In the genomic region with DNA sequence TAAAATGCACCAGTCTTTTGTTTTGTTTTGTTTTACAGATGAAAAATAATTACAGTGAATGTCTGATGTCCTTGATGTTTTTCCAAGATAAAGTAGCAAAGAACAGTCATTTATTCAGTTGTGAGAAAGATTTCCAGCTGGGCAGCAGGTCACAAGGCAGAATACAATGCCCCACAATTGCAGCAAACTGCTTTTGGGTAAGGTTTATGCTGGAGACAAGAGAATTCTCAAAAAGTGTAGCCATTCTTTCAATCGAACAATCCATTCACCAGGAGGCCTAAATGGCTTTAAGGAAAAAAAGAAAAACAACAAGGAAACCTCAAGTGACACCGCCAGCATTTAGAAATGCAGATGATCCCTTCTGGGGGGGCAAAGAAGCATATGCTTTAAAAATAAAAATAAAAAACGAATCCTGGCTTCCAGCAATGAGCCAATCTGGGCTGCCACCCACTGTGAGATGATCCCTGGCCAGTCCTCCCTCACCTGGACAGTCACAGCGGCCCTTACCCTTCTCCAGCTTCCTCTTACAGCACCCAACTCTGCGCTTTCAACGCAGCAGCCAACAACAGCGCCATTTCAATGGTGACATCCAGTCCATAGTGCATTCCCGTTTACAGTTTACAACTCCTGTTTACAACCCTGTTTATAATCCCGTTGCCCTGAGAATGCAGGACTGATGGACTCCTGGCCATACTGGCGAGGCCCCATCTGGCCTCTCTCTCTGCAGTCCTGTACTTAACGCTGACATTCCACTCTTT, we compare ENCODE assay signal across 24 cellular contexts. TPM values are rescaled to one million over a fixed set of nuclear protein-coding genes. Genes with fewer than 3 reads are reported as not detected.
DNase-seq lines count a peak whose midpoint lies in the region; ATAC-seq, FAIRE-seq and TF ChIP-seq lines count a peak whose summit lies in the region.
"Had no signal": no experiment of that assay in that cellular context is flagged by ENCODE, and none has a peak within 500 bp of the region (broad histone marks: within the 10 kb centered on the region; RNA-seq: fewer than 3 reads in every experiment).

No MANE protein-coding gene starts in this region.

- H3K27ac ChIP-seq in HUES6 (ENCODE audit: low read depth, low read length): 0 out of 2 replicates have a peak overlapping the region, but pooled peaks have one; percentile 26
- H3K27ac ChIP-seq: gastroesophageal sphincter, left ventricle myocardium inferior, prostate gland, sigmoid colon, thyroid gland had no signal

- no peak overlapping the region for H3K4me3 ChIP-seq in HUES6 (ENCODE audit: low read depth, low read length)
- H3K4me3 ChIP-seq: gastroesophageal sphincter, left ventricle myocardium inferior, prostate gland, sigmoid colon, thyroid gland had no signal

- H3K27ac Mint-ChIP-seq in type B pancreatic cell: peak overlapping the region; percentile 1
- H3K27ac Mint-ChIP-seq: activated CD8-positive, alpha-beta T cell treated with anti-CD3 and anti-CD28 coated beads for 36 hours; CD4-positive, alpha-beta T cell; stimulated activated naive CD8-positive, alpha-beta T cell treated with anti-CD3 and anti-CD28 coated beads, Interleukin-15, amount 100 ng/mL, for 72 hours; T-helper 2 cell treated with Interferon-gamma antibody and Interleukin-4, amounts not matched to agents 5 μg/mL and 100 μg/mL, for 36 hours had no signal

- peak; percentile 37; the same call in 2 of the 3 replicates for ATAC-seq in SK-N-SH treated with all-trans-retinoic acid at 6 μM for 48 hours
- ATAC-seq: activated CD8-positive, alpha-beta T cell treated with anti-CD3 and anti-CD28 coated beads for 36 hours; stimulated activated naive CD8-positive, alpha-beta T cell treated with anti-CD3 and anti-CD28 coated beads, Interleukin-15, amount 100 ng/mL, for 72 hours had no signal

- no peaks in the 10 kb centered on the region for H3K27me3 ChIP-seq in HUES6 (ENCODE audit: control insufficient read depth, insufficient read depth, low read length)
- H3K27me3 ChIP-seq: gastroesophageal sphincter, sigmoid colon, thyroid gland had no signal

- peaks cover 42% of the 10 kb centered on the region for H3K4me1 Mint-ChIP-seq in type B pancreatic cell (ENCODE audit: unreplicated experiment)
- H3K4me1 Mint-ChIP-seq: stimulated activated naive CD8-positive, alpha-beta T cell treated with anti-CD3 and anti-CD28 coated beads, Interleukin-15, amount 100 ng/mL, for 72 hours had no signal

- peaks cover 19% of the 10 kb centered on the region for H3K27me3 Mint-ChIP-seq in type B pancreatic cell
- H3K27me3 Mint-ChIP-seq: activated CD8-positive, alpha-beta T cell treated with anti-CD3 and anti-CD28 coated beads for 36 hours; stimulated activated naive CD8-positive, alpha-beta T cell treated with anti-CD3 and anti-CD28 coated beads, Interleukin-15, amount 100 ng/mL, for 72 hours had no signal

- H3K4me1 ChIP-seq in HUES6 (ENCODE audit: control insufficient read depth, insufficient read depth, low read length): peaks cover 40% of the 10 kb centered on the region
- H3K4me1 ChIP-seq: left ventricle myocardium inferior, prostate gland, thyroid gland had no signal

- no peaks in the 10 kb centered on the region for H3K36me3 ChIP-seq in HUES6 (ENCODE audit: control insufficient read depth, insufficient read depth, low read length)
- H3K36me3 ChIP-seq: gastroesophageal sphincter, left ventricle myocardium inferior, prostate gland, sigmoid colon, thyroid gland had no signal

- H3K9me3 ChIP-seq in HUES6 (ENCODE audit: control insufficient read depth, insufficient read depth, low read depth, low read length): no peaks in the 10 kb centered on the region
- H3K9me3 ChIP-seq: gastroesophageal sphincter, left ventricle myocardium inferior, prostate gland, sigmoid colon, thyroid gland had no signal

- FAIRE-seq in urothelium cell line (lab: Jason Lieb, UNC): no peak
- FAIRE-seq: GM19239 had no signal

- H3K9me3 Mint-ChIP-seq in type B pancreatic cell: no peaks in the 10 kb centered on the region
- H3K9me3 Mint-ChIP-seq: activated CD8-positive, alpha-beta T cell treated with anti-CD3 and anti-CD28 coated beads for 36 hours; CD4-positive, alpha-beta T cell; neural crest cell; stimulated activated naive CD8-positive, alpha-beta T cell treated with anti-CD3 and anti-CD28 coated beads, Interleukin-15, amount 100 ng/mL, for 72 hours; T-helper 2 cell treated with Interferon-gamma antibody and Interleukin-4, amounts not matched to agents 5 μg/mL and 100 μg/mL, for 36 hours had no signal

- no peak overlapping the region for H3K4me3 Mint-ChIP-seq in type B pancreatic cell
- H3K4me3 Mint-ChIP-seq: activated CD8-positive, alpha-beta T cell treated with anti-CD3 and anti-CD28 coated beads for 36 hours; CD4-positive, alpha-beta T cell; neural crest cell; stimulated activated naive CD8-positive, alpha-beta T cell treated with anti-CD3 and anti-CD28 coated beads, Interleukin-15, amount 100 ng/mL, for 72 hours; T-helper 2 cell treated with Interferon-gamma antibody and Interleukin-4, amounts not matched to agents 5 μg/mL and 100 μg/mL, for 36 hours had no signal

- no peak overlapping the region for H3K9ac ChIP-seq in HUES6 (ENCODE audit: low read length)

- no peak for TF ChIP-seq CTCF in type B pancreatic cell (conservative IDR thresholded peaks at IDR 0.05)

- peak; percentile 30 for DNase-seq in medulla oblongata (ENCODE audit: extremely low spot score)
- DNase-seq in type B pancreatic cell (ENCODE audit: extremely low spot score, unreplicated experiment): no peak
- no peak for DNase-seq in occipital lobe (lab: John Stamatoyannopoulos, UW)
- DNase-seq in urothelium cell line (ENCODE audit: low spot score): no peak
- DNase-seq in NCI-H1092 (lab: John Stamatoyannopoulos, UW): no peak
- DNase-seq: activated CD8-positive, alpha-beta T cell treated with anti-CD3 and anti-CD28 coated beads for 36 hours; activated T-cell treated with anti-CD3 and anti-CD28 coated beads, Interleukin-2, amount 50 U/mL, for 1 hour; CD4-positive, alpha-beta T cell; cortex of kidney; hypothalamus; KBM-7; left ventricle myocardium inferior; NCI-H1694; NCI-H526; sigmoid colon; stimulated activated naive CD8-positive, alpha-beta T cell treated with anti-CD3 and anti-CD28 coated beads, Interleukin-15, amount 100 ng/mL, for 72 hours; thyroid gland had no signal

- H3K36me3 Mint-ChIP-seq in type B pancreatic cell: no peaks in the 10 kb centered on the region

TF ChIP-seq in SK-N-SH treated with all-trans-retinoic acid at 6 μM for 48 hours, 23 proteins besides CTCF, POLR2A, EP300 and RAD21 (continues in another document):
- TF ChIP-seq GLIS3 (CRISPR knock-in tag; IDR thresholded peaks at IDR 0.05) (no peak), BACH2 (CRISPR knock-in tag; IDR thresholded peaks at IDR 0.05; ENCODE audit: borderline replicate concordance) (no peak), TOX (CRISPR knock-in tag; IDR thresholded peaks at IDR 0.05; ENCODE audit: borderline replicate concordance) (no peak), CSDC2 (CRISPR knock-in tag; IDR thresholded peaks at IDR 0.05) (no peak), ZNF565 (CRISPR knock-in tag; conservative IDR thresholded peaks at IDR 0.05; ENCODE audit: low read depth) (no peak), ISL1 (CRISPR knock-in tag; IDR thresholded peaks at IDR 0.05) (no peak)
- TF ChIP-seq, protein P1, sequence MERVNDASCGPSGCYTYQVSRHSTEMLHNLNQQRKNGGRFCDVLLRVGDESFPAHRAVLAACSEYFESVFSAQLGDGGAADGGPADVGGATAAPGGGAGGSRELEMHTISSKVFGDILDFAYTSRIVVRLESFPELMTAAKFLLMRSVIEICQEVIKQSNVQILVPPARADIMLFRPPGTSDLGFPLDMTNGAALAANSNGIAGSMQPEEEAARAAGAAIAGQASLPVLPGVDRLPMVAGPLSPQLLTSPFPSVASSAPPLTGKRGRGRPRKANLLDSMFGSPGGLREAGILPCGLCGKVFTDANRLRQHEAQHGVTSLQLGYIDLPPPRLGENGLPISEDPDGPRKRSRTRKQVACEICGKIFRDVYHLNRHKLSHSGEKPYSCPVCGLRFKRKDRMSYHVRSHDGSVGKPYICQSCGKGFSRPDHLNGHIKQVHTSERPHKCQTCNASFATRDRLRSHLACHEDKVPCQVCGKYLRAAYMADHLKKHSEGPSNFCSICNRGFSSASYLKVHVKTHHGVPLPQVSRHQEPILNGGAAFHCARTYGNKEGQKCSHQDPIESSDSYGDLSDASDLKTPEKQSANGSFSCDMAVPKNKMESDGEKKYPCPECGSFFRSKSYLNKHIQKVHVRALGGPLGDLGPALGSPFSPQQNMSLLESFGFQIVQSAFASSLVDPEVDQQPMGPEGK (CRISPR knock-in tag; IDR thresholded peaks at IDR 0.05; ENCODE audit: borderline replicate concordance): no peak
- TF ChIP-seq, protein P2, sequence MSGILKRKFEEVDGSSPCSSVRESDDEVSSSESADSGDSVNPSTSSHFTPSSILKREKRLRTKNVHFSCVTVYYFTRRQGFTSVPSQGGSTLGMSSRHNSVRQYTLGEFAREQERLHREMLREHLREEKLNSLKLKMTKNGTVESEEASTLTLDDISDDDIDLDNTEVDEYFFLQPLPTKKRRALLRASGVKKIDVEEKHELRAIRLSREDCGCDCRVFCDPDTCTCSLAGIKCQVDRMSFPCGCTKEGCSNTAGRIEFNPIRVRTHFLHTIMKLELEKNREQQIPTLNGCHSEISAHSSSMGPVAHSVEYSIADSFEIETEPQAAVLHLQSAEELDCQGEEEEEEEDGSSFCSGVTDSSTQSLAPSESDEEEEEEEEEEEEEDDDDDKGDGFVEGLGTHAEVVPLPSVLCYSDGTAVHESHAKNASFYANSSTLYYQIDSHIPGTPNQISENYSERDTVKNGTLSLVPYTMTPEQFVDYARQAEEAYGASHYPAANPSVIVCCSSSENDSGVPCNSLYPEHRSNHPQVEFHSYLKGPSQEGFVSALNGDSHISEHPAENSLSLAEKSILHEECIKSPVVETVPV (CRISPR knock-in tag; IDR thresholded peaks at IDR 0.05): no peak
- TF ChIP-seq, protein P3, sequence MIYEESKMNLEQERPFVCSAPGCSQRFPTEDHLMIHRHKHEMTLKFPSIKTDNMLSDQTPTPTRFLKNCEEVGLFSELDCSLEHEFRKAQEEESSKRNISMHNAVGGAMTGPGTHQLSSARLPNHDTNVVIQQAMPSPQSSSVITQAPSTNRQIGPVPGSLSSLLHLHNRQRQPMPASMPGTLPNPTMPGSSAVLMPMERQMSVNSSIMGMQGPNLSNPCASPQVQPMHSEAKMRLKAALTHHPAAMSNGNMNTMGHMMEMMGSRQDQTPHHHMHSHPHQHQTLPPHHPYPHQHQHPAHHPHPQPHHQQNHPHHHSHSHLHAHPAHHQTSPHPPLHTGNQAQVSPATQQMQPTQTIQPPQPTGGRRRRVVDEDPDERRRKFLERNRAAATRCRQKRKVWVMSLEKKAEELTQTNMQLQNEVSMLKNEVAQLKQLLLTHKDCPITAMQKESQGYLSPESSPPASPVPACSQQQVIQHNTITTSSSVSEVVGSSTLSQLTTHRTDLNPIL (CRISPR knock-in tag; IDR thresholded peaks at IDR 0.05; ENCODE audit: low read depth): no peak

RNA-seq across cellular contexts. Expression of a gene that starts 25.7 kb away (rescaled TPM):
- total RNA-seq in type B pancreatic cell (ENCODE audit: low replicate concordance) (62.0 and 99.3 TPM in 2 replicates), occipital lobe (6.6 TPM)
- total RNA-seq: activated CD8-positive, alpha-beta T cell treated with anti-CD3 and anti-CD28 coated beads for 36 hours had no signal
